Comparison of ENCODE assay signal across 18 cellular contexts in genomic region chr2:169331461-169331860, GRCh38. TPM values are rescaled to one million over a fixed set of nuclear protein-coding genes. Genes with fewer than 3 reads are reported as not detected.
DNase-seq lines count a peak whose midpoint lies in the region; ATAC-seq and TF ChIP-seq lines count a peak whose summit lies in the region.
"Had no signal": no experiment of that assay in that cellular context is flagged by ENCODE, and none has a peak within 500 bp of the region (broad histone marks: within the 10 kb centered on the region; RNA-seq: fewer than 3 reads in every experiment).

No MANE protein-coding gene starts in this region.

- H3K9me3 ChIP-seq in Caco-2: no peaks in the 10 kb centered on the region; the same call in 1 of the 2 replicates
- H3K9me3 ChIP-seq: BE2C had no signal

- no peaks in the 10 kb centered on the region for H3K27me3 Mint-ChIP-seq in Caco-2 (ENCODE audit: insufficient read depth, unreplicated experiment)
- H3K27me3 Mint-ChIP-seq in mesothelial cell of epicardium (ENCODE audit: low read depth): peaks cover 6% of the 10 kb centered on the region

- no TSS peak for BruUV-seq in Caco-2 (replicated peaks; lab: Mats Ljungman, UMichigan)

- POLR2A ChIA-PET in Caco-2 (lab: Charles Lee): no interaction called here

- H3K4me1 Mint-ChIP-seq in Caco-2 (ENCODE audit: low read depth, unreplicated experiment) (peaks cover 23% of the 10 kb centered on the region), mesothelial cell of epicardium (peaks cover 20% of the 10 kb centered on the region)
- H3K4me1 Mint-ChIP-seq: CD4-positive, alpha-beta memory T cell; H9 had no signal

- H3K36me3 ChIP-seq in Caco-2 (ENCODE audit: control insufficient read depth, insufficient read depth, low read length): no peaks in the 10 kb centered on the region
- H3K36me3 ChIP-seq: BE2C; BLaER1 treated with 17β-estradiol and CSF1 and Interleukin-3, amounts not matched to agents 10 nM and 100 nM had no signal

- no peak overlapping the region for H3K4me3 Mint-ChIP-seq in Caco-2 (ENCODE audit: unreplicated experiment)
- no peak overlapping the region for H3K4me3 Mint-ChIP-seq in mesothelial cell of epicardium
- H3K4me3 Mint-ChIP-seq: CD4-positive, alpha-beta memory T cell; H9; HFFc6 had no signal

- intact Hi-C loops in Caco-2 (cut with micrococcal nuclease; ENCODE audit: unreplicated experiment): no loop called here

- TF ChIP-seq CTCF in Caco-2 (IDR thresholded peaks at IDR 0.05; ENCODE audit: insufficient read depth in 1 of 2, low read depth in 1 of 2, low read length in 1 of 2, severe bottlenecking in 1 of 2, unreplicated experiment in 1 of 2) (no peak), mesothelial cell of epicardium (IDR thresholded peaks at IDR 0.05; ENCODE audit: unreplicated experiment) (no peak), omental fat pad (IDR thresholded peaks at IDR 0.05) (no peak)

- H3K36me3 Mint-ChIP-seq in Caco-2 (ENCODE audit: insufficient read depth, unreplicated experiment) (peaks cover 42% of the 10 kb centered on the region), mesothelial cell of epicardium (no peaks in the 10 kb centered on the region)
- H3K36me3 Mint-ChIP-seq: CD4-positive, alpha-beta memory T cell had no signal

- peaks cover 32% of the 10 kb centered on the region for H3K4me1 ChIP-seq in Caco-2
- H3K4me1 ChIP-seq: BE2C; BLaER1 treated with 17β-estradiol and CSF1 and Interleukin-3, amounts not matched to agents 10 nM and 100 nM had no signal

- CTCF ChIA-PET in Caco-2 (lab: Charles Lee): no interaction called here

- H3K4me3 ChIP-seq in Caco-2 (ENCODE audit: low read depth, low read length): no peak overlapping the region
- H3K4me3 ChIP-seq: BLaER1 treated with 17β-estradiol and CSF1 and Interleukin-3, amounts not matched to agents 10 nM and 100 nM; GM23248 had no signal

- peak; percentile 45 for ATAC-seq in omental fat pad (ENCODE audit: low FRiP score)
- ATAC-seq in GM21381 (IDR thresholded peaks at IDR 0.05; ENCODE audit: unreplicated experiment): no peak
- no peak for ATAC-seq in HG03460 (IDR thresholded peaks at IDR 0.05; ENCODE audit: unreplicated experiment)
- ATAC-seq: HCT116 had no signal

- H3K27ac Mint-ChIP-seq in Caco-2 (ENCODE audit: unreplicated experiment): peak overlapping the region; percentile 42
- H3K27ac Mint-ChIP-seq in mesothelial cell of epicardium: peak overlapping the region; percentile 32
- H3K27ac Mint-ChIP-seq: CD4-positive, alpha-beta memory T cell; H9; HFFc6 had no signal

- H3K27me3 ChIP-seq in Caco-2 (replicated peaks; ENCODE audit: control insufficient read depth, insufficient read depth, low read length): no peaks in the 10 kb centered on the region
- H3K27me3 ChIP-seq: BE2C; BLaER1 treated with 17β-estradiol and CSF1 and Interleukin-3, amounts not matched to agents 10 nM and 100 nM had no signal

- DNase-seq in Caco-2 (no peak), left kidney (ENCODE audit: low read depth, low spot score) (peak; percentile 67), mesothelial cell of epicardium (ENCODE audit: low spot score in 2 of 2, unreplicated experiment in 2 of 2) (no peak), omental fat pad (ENCODE audit: low spot score) (no peak), NCI-H82 (lab: John Stamatoyannopoulos, UW) (no peak)
- no peak for DNase-seq in stimulated activated CD4-positive, alpha-beta T cell treated with anti-CD3 and anti-CD28 coated beads, Interleukin-15, amount 100 ng/mL, for 24 hours
- DNase-seq: BE2C; CD4-positive, alpha-beta memory T cell; COR-L47; DMS153; DND-41; GM23248; H9; HFFc6 had no signal

- H3K9me3 Mint-ChIP-seq in Caco-2 (ENCODE audit: unreplicated experiment) (no peaks in the 10 kb centered on the region), mesothelial cell of epicardium (no peaks in the 10 kb centered on the region)
- H3K9me3 Mint-ChIP-seq: CD4-positive, alpha-beta memory T cell had no signal

RNA-seq across cellular contexts. Expression of gene LRP2, which starts 30.9 kb away (rescaled TPM):
- total RNA-seq in Caco-2 (2022) (238 and 260 TPM in 2 replicates), mesothelial cell of epicardium (52.1 to 54.3 TPM (median 54.2 TPM) in 3 replicates), omental fat pad (10 to 100 TPM in 3 of 4 donors, not detected in 1; 12.2 to 58.3 (median 14.1) TPM)
- total RNA-seq: CD4-positive, alpha-beta memory T cell; GM23248; HFFc6 had no signal
